In the genomic region with DNA sequence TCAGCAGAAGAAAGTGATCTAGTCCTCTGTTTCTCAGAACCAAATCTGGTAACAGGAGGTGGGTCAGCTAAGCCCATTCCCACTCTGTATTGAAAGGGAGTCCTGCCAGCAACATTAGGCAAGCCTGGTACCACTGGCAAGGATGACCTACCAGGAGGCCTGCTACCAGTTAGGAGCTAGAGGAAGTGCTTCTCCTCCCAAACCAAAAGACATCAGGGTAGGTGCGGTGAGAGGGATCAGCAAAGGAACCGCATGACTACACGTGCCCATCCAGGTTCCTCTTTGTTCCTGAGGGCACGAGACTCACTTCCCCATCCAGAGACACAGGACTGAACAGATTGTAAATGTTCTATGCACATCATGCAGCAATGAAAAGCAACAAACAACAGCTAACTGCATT, we compare ENCODE assay signal across 16 cellular contexts. TPM values are rescaled to one million over a fixed set of nuclear protein-coding genes. Genes with fewer than 3 reads are reported as not detected.
A peak's percentile ranks its signal among the peaks of the same experiment; 100 is the strongest.
DNase-seq lines count a peak whose midpoint lies in the region; ATAC-seq and TF ChIP-seq lines count a peak whose summit lies in the region.
"Had no signal": no experiment of that assay in that cellular context is flagged by ENCODE, and none has a peak within 500 bp of the region (broad histone marks: within the 10 kb centered on the region; RNA-seq: fewer than 3 reads in every experiment).

No MANE protein-coding gene starts in this region.

- intact Hi-C loops in CD14-positive monocyte (cut with micrococcal nuclease) = loop anchor here in 1 of 2 donors (5.0 to 10.0 kb wide), 2 partner anchors 44 to 1242 kb away; no protein-coding TSS in a partner anchor
- intact Hi-C loops in naive thymus-derived CD4-positive, alpha-beta T cell (cut with micrococcal nuclease) = no loop called here

- H3K4me1 Mint-ChIP-seq in CD14-positive monocyte = peaks cover 12% of the 10 kb centered on the region
- H3K4me1 Mint-ChIP-seq in naive thymus-derived CD4-positive, alpha-beta T cell = no peaks in the 10 kb centered on the region
- H3K4me1 Mint-ChIP-seq in type B pancreatic cell (ENCODE audit: unreplicated experiment) = no peaks in the 10 kb centered on the region

- H3K9me3 Mint-ChIP-seq in CD14-positive monocyte = peaks cover 0 to 5% (median 0%) of the 10 kb centered on the region in 7 donors
- H3K9me3 Mint-ChIP-seq in naive thymus-derived CD4-positive, alpha-beta T cell = peaks cover 0 to 2% (median 0%) of the 10 kb centered on the region in 11 donors
- H3K9me3 Mint-ChIP-seq in type B pancreatic cell = no peaks in the 10 kb centered on the region

- H3K36me3 ChIP-seq in naive thymus-derived CD4-positive, alpha-beta T cell (ENCODE audit: control insufficient read depth in 2 of 3, insufficient read depth in 3 of 3, low read length in 3 of 3) = no peaks in the 10 kb centered on the region
- H3K36me3 ChIP-seq: WERI-Rb-1 had no signal

- TF ChIP-seq CTCF in CD14-positive monocyte (IDR thresholded peaks at IDR 0.05) (no peak), type B pancreatic cell (conservative IDR thresholded peaks at IDR 0.05) (no peak)

- no peaks in the 10 kb centered on the region for H3K27me3 ChIP-seq in naive thymus-derived CD4-positive, alpha-beta T cell (ENCODE audit: control insufficient read depth in 2 of 2, insufficient read depth in 2 of 2, low read length in 2 of 2)

- peaks cover 0 to 10% of the 10 kb centered on the region in 2 donors for H3K4me1 ChIP-seq in naive thymus-derived CD4-positive, alpha-beta T cell (ENCODE audit: control insufficient read depth in 2 of 2, insufficient read depth in 2 of 2, low read length in 2 of 2)

- peaks cover 0 to 10% (median 4%) of the 10 kb centered on the region in 3 donors for H3K27me3 Mint-ChIP-seq in CD14-positive monocyte (ENCODE audit: low read depth in 3 of 3)
- H3K27me3 Mint-ChIP-seq in naive thymus-derived CD4-positive, alpha-beta T cell = peaks cover 0 to 24% (median 11%) of the 10 kb centered on the region in 5 donors
- no peaks in the 10 kb centered on the region for H3K27me3 Mint-ChIP-seq in type B pancreatic cell
- H3K27me3 Mint-ChIP-seq: progenitor cell of endocrine pancreas had no signal

- H3K27ac Mint-ChIP-seq in CD14-positive monocyte = peak overlapping the region in 5 of 7 donors; percentile 16 to 82 (median 68)
- H3K27ac Mint-ChIP-seq in naive thymus-derived CD4-positive, alpha-beta T cell = no peak overlapping the region
- H3K27ac Mint-ChIP-seq in type B pancreatic cell = no peak overlapping the region
- H3K27ac Mint-ChIP-seq: progenitor cell of endocrine pancreas had no signal

- H3K27ac ChIP-seq in naive thymus-derived CD4-positive, alpha-beta T cell (ENCODE audit: low read depth, low read length) = no peak overlapping the region
- H3K27ac ChIP-seq: WERI-Rb-1 had no signal

- ATAC-seq in naive thymus-derived CD4-positive, alpha-beta T cell = peak; percentile 72
- no peak for ATAC-seq in HG03469 (IDR thresholded peaks at IDR 0.05; ENCODE audit: unreplicated experiment)

- H3K36me3 Mint-ChIP-seq in CD14-positive monocyte = no peaks in the 10 kb centered on the region
- no peaks in the 10 kb centered on the region for H3K36me3 Mint-ChIP-seq in naive thymus-derived CD4-positive, alpha-beta T cell
- H3K36me3 Mint-ChIP-seq in type B pancreatic cell = no peaks in the 10 kb centered on the region

- CTCF ChIA-PET in naive thymus-derived CD4-positive, alpha-beta T cell (lab: Charles Lee) = no interaction called here

- H3K9me3 ChIP-seq in naive thymus-derived CD4-positive, alpha-beta T cell (ENCODE audit: control insufficient read depth in 2 of 3, low read length in 3 of 3) = no peaks in the 10 kb centered on the region

- DNase-seq in CD14-positive monocyte (ENCODE audit: low spot score) (peak; percentile 87), MV-4-11 (lab: John Stamatoyannopoulos, UW) (peak; percentile 96), GDM1 (lab: John Stamatoyannopoulos, UW) (no peak), type B pancreatic cell (ENCODE audit: extremely low spot score, unreplicated experiment) (no peak)
- peak; percentile 52 for DNase-seq in activated CD8-positive, alpha-beta memory T cell treated with anti-CD3 and anti-CD28 coated beads, Interleukin-2, amount 50 U/mL, for 48 hours
- DNase-seq in naive thymus-derived CD4-positive, alpha-beta T cell = no peak
- no peak for DNase-seq in activated CD4-positive, alpha-beta T cell treated with anti-CD3 and anti-CD28 coated beads for 4 hours
- DNase-seq: DMS79, NCI-H146, NCI-H524 treated with DMSO at 0.1 percent for 48 hours, SHP77, WERI-Rb-1 had no signal

- H3K4me3 Mint-ChIP-seq in CD14-positive monocyte = peak overlapping the region in 1 of 2 donors; percentile 8
- H3K4me3 Mint-ChIP-seq in naive thymus-derived CD4-positive, alpha-beta T cell = peak overlapping the region in 1 of 10 donors; percentile 80
- no peak overlapping the region for H3K4me3 Mint-ChIP-seq in type B pancreatic cell

- POLR2A ChIA-PET in naive thymus-derived CD4-positive, alpha-beta T cell (lab: Charles Lee) = no interaction called here

- peak overlapping the region; percentile 47 for H3K4me3 ChIP-seq in naive thymus-derived CD4-positive, alpha-beta T cell (ENCODE audit: low read length)

RNA-seq across cellular contexts. Expression of gene KLRC4, which starts 2.8 kb away (rescaled TPM):
- polyA plus RNA-seq in CD14-positive monocyte = not detected
- total RNA-seq in naive thymus-derived CD4-positive, alpha-beta T cell = 10 to 100 TPM in 1 of 5 experiments, under 1 TPM in 1, not detected in 3; 0.69 to 11.8 TPM
- polyA plus RNA-seq in naive thymus-derived CD4-positive, alpha-beta T cell = not detected
- not detected in 2 replicates for total RNA-seq in type B pancreatic cell (ENCODE audit: low replicate concordance)
- total RNA-seq: progenitor cell of endocrine pancreas had no signal

RNA-seq across cellular contexts. Expression of gene KLRC3, which starts 13.7 kb away (rescaled TPM):
- not detected for polyA plus RNA-seq in CD14-positive monocyte
- total RNA-seq in naive thymus-derived CD4-positive, alpha-beta T cell = 1 to 10 TPM in 2 of 5 experiments, under 1 TPM in 1, not detected in 2; 0.46 to 7.8 (median 1.6) TPM
- polyA plus RNA-seq in naive thymus-derived CD4-positive, alpha-beta T cell = not detected
- total RNA-seq in type B pancreatic cell (ENCODE audit: low replicate concordance) = not detected in 2 replicates
- total RNA-seq: mucosa of gallbladder, progenitor cell of endocrine pancreas had no signal

RNA-seq across cellular contexts. Expression of gene KLRK1, which starts 16.9 kb away (rescaled TPM):
- 1 to 10 TPM; 1.3 TPM for polyA plus RNA-seq in CD14-positive monocyte
- total RNA-seq in naive thymus-derived CD4-positive, alpha-beta T cell = 10 to 100 TPM in 1 of 5 experiments, 1 to 10 TPM in 3, under 1 TPM in 1; 0.15 to 75.2 (median 5.1) TPM
- polyA plus RNA-seq in naive thymus-derived CD4-positive, alpha-beta T cell = 1 to 10 TPM in 1 of 2 donors, under 1 TPM in 1; 0.62 to 2.7 TPM
- total RNA-seq in type B pancreatic cell (ENCODE audit: low replicate concordance) = not detected in 2 replicates
- total RNA-seq: progenitor cell of endocrine pancreas had no signal

RNA-seq across cellular contexts. Expression of gene KLRC2, which starts 29.1 kb away (rescaled TPM):
- polyA plus RNA-seq in CD14-positive monocyte = not detected
- 1 to 10 TPM in 1 of 5 experiments, not detected in 4; 6.7 TPM for total RNA-seq in naive thymus-derived CD4-positive, alpha-beta T cell
- polyA plus RNA-seq in naive thymus-derived CD4-positive, alpha-beta T cell = not detected
- total RNA-seq in type B pancreatic cell (ENCODE audit: low replicate concordance) = 0.57 and 0.75 TPM in 2 replicates
- total RNA-seq: progenitor cell of endocrine pancreas had no signal

RNA-seq across cellular contexts. Expression of gene KLRC1, which starts 46.5 kb away (rescaled TPM):
- polyA plus RNA-seq in CD14-positive monocyte = not detected
- 1 to 10 TPM in 2 of 5 experiments, not detected in 3; 1.4 to 9.3 TPM for total RNA-seq in naive thymus-derived CD4-positive, alpha-beta T cell
- polyA plus RNA-seq in naive thymus-derived CD4-positive, alpha-beta T cell = under 1 TPM in 1 of 2 donors, not detected in 1; 0.37 TPM
- total RNA-seq in type B pancreatic cell (ENCODE audit: low replicate concordance) = not detected in 2 replicates
- total RNA-seq: astrocyte, progenitor cell of endocrine pancreas had no signal

Comparison
In these comparisons a context has a peak if more than half of its experiments do, and no peak if none do; other contexts are left out.
1. DNase-seq: peak in CD14-positive monocyte (single experiment), MV-4-11 (single experiment) and activated CD8-positive, alpha-beta memory T cell treated with anti-CD3 and anti-CD28 coated beads, Interleukin-2, amount 50 U/mL, for 48 hours (single experiment); none in naive thymus-derived CD4-positive, alpha-beta T cell (0 of 9), GDM1 (single experiment), type B pancreatic cell (single experiment) and activated CD4-positive, alpha-beta T cell treated with anti-CD3 and anti-CD28 coated beads for 4 hours (0 of 2).
2. H3K27ac Mint-ChIP-seq: peak in CD14-positive monocyte (5 of 7); none in naive thymus-derived CD4-positive, alpha-beta T cell (0 of 9) and type B pancreatic cell (single experiment).